ENCODE assay signal across 1 cellular context in the genomic region with DNA sequence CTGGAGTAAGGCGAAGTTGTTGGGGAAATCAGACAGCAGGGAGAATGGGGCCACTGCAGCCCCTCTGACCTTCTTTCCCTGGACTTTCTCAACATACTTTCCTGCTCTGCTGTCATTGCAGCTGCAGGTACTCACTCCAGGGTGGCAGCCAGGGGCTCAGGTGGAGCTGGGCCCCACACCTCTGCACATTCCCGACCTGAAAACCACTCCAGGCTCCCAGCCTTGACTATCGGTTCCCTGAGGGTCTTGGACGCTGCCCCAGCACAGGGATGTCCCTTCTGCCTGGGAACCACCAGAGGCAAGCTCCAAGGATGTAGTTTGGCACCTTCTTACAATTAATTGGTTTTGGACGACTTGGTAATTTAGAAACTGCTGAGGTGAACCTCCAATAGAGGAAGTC.
TF ChIP-seq lines count a peak whose summit lies in the region.

No MANE protein-coding gene starts in this region.

TF ChIP-seq in K562, 482 proteins besides CTCF, POLR2A, EP300 and RAD21:
- TF ChIP-seq TRIM24 (IDR thresholded peaks at IDR 0.05) (no peak), KAT2B (IDR thresholded peaks at IDR 0.05; ENCODE audit: low read depth, low read length) (no peak), TOE1 (IDR thresholded peaks at IDR 0.05; ENCODE audit: borderline replicate concordance) (no peak), TOE1 (CRISPR knock-in tag; IDR thresholded peaks at IDR 0.05; ENCODE audit: borderline replicate concordance, low read depth) (no peak), ILK (tag; IDR thresholded peaks at IDR 0.05; ENCODE audit: borderline replicate concordance, low read depth) (no peak), SIRT6 (IDR thresholded peaks at IDR 0.05; ENCODE audit: low read depth, low read length) (no peak), MYC (IDR thresholded peaks at IDR 0.05; ENCODE audit: low read depth, low read length) (no peak), MYC (CRISPR knock-in tag; IDR thresholded peaks at IDR 0.05; ENCODE audit: borderline replicate concordance, low read depth) (no peak), ZZZ3 (IDR thresholded peaks at IDR 0.05) (no peak), PHB2 (IDR thresholded peaks at IDR 0.05; ENCODE audit: low read depth) (no peak)
- TF ChIP-seq, protein P1, sequence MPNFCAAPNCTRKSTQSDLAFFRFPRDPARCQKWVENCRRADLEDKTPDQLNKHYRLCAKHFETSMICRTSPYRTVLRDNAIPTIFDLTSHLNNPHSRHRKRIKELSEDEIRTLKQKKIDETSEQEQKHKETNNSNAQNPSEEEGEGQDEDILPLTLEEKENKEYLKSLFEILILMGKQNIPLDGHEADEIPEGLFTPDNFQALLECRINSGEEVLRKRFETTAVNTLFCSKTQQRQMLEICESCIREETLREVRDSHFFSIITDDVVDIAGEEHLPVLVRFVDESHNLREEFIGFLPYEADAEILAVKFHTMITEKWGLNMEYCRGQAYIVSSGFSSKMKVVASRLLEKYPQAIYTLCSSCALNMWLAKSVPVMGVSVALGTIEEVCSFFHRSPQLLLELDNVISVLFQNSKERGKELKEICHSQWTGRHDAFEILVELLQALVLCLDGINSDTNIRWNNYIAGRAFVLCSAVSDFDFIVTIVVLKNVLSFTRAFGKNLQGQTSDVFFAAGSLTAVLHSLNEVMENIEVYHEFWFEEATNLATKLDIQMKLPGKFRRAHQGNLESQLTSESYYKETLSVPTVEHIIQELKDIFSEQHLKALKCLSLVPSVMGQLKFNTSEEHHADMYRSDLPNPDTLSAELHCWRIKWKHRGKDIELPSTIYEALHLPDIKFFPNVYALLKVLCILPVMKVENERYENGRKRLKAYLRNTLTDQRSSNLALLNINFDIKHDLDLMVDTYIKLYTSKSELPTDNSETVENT (CRISPR knock-in tag; IDR thresholded peaks at IDR 0.05) = no peak
TF ChIP-seq in K562: peak in this region for 0.
